Comparison of ENCODE assay signal across 8 cellular contexts in genomic region chr13:42405665-42406390, GRCh38.
DNase-seq lines count a peak whose midpoint lies in the region; ATAC-seq and TF ChIP-seq lines count a peak whose summit lies in the region.

No MANE protein-coding gene starts in this region.

- no peaks in the 10 kb centered on the region for H3K79me1 ChIP-seq in mesenchymal stem cell (replicated peaks; ENCODE audit: low read length, poor library complexity, severe bottlenecking)

- H3K4me3 Mint-ChIP-seq in activated CD4-positive, alpha-beta memory T cell treated with anti-CD3 and anti-CD28 coated beads for 36 hours: peak overlapping the region; percentile 59

- H2BK15ac ChIP-seq in mesenchymal stem cell (ENCODE audit: low read depth, poor library complexity, severe bottlenecking): no peak overlapping the region

- peaks cover 5% of the 10 kb centered on the region for H3K4me1 ChIP-seq in mesenchymal stem cell (ENCODE audit: control insufficient read depth, insufficient read depth, low read depth, low read length)

- peaks cover 0 to 5% of the 10 kb centered on the region in 2 experiments for H3K27me3 ChIP-seq in mesenchymal stem cell (ENCODE audit: control insufficient read depth in 1 of 2, insufficient read depth in 1 of 2, low read length in 2 of 2)

- H3K9me3 Mint-ChIP-seq in activated CD4-positive, alpha-beta memory T cell treated with anti-CD3 and anti-CD28 coated beads for 36 hours: no peaks in the 10 kb centered on the region

- H3K23ac ChIP-seq in mesenchymal stem cell (ENCODE audit: low read length in 2 of 2): no peak overlapping the region

- no peak overlapping the region for H2BK5ac ChIP-seq in mesenchymal stem cell (ENCODE audit: low read depth, low read length, poor library complexity, severe bottlenecking)

- CTCF ChIA-PET in activated CD4-positive, alpha-beta memory T cell treated with anti-CD3 and anti-CD28 coated beads for 36 hours (lab: Charles Lee): interaction anchor here (0.8 to 1.5 kb wide), 6 partner anchors 9 to 92 kb away, joined by 3 to 13 read pairs (median 4); no protein-coding TSS in a partner anchor

- H3K27ac ChIP-seq in mesenchymal stem cell (ENCODE audit: low read length, poor library complexity, severe bottlenecking): no peak overlapping the region

- H3K9me3 ChIP-seq in mesenchymal stem cell (ENCODE audit: control insufficient read depth, low read length): no peaks in the 10 kb centered on the region

- POLR2A ChIA-PET in activated CD4-positive, alpha-beta memory T cell treated with anti-CD3 and anti-CD28 coated beads for 36 hours (lab: Charles Lee): interaction anchor here (0.7 to 3.4 kb wide), 12 partner anchors 11 to 154 kb away, joined by 3 to 82 read pairs (median 6); partner anchors contain the start of gene AKAP11

- intact Hi-C loops in activated CD4-positive, alpha-beta memory T cell treated with anti-CD3 and anti-CD28 coated beads for 36 hours (cut with micrococcal nuclease): loop anchor here (1.0 to 5.0 kb wide), 10 partner anchors 13 to 444 kb away; partner anchors contain the start of genes TNFSF11 and VWA8

- no peak overlapping the region for H4K91ac ChIP-seq in mesenchymal stem cell (ENCODE audit: low read length)

- H3K9ac ChIP-seq in mesenchymal stem cell (ENCODE audit: low read length): no peak overlapping the region

- H2BK120ac ChIP-seq in mesenchymal stem cell (ENCODE audit: low read depth, low read length): no peak overlapping the region

- H3K18ac ChIP-seq in mesenchymal stem cell (ENCODE audit: low read depth in 1 of 2, low read length in 2 of 2): no peak overlapping the region

- peak; percentile 78 for ATAC-seq in GM18907 (IDR thresholded peaks at IDR 0.05; ENCODE audit: unreplicated experiment)
- ATAC-seq in HG02973 (IDR thresholded peaks at IDR 0.05; ENCODE audit: unreplicated experiment): peak; percentile 75
- no peak; the same call in 2 of the 3 replicates for ATAC-seq in SK-N-SH treated with all-trans-retinoic acid at 6 μM for 48 hours

- H3K4me1 Mint-ChIP-seq in activated CD4-positive, alpha-beta memory T cell treated with anti-CD3 and anti-CD28 coated beads for 36 hours (ENCODE audit: low read depth): peaks cover 75% of the 10 kb centered on the region

- H2AFZ ChIP-seq in mesenchymal stem cell (ENCODE audit: low read depth, low read length): no peak overlapping the region

- no peak overlapping the region for H2AK5ac ChIP-seq in mesenchymal stem cell (ENCODE audit: low read length, severe bottlenecking)

- 74% methylated on average over 9 of the region's 9 CpGs for WGBS in mesenchymal stem cell

- H3K36me3 ChIP-seq in mesenchymal stem cell (ENCODE audit: control insufficient read depth in 1 of 2, insufficient read depth in 2 of 2, low read depth in 1 of 2, low read length in 2 of 2): no peaks in the 10 kb centered on the region

- peak overlapping the region in 1 of 2 experiments; percentile 45 for H3K4me3 ChIP-seq in mesenchymal stem cell (ENCODE audit: insufficient read depth in 1 of 2, low read depth in 1 of 2, low read length in 2 of 2)

- H2BK12ac ChIP-seq in mesenchymal stem cell (ENCODE audit: low read length in 2 of 2): peak overlapping the region in 1 of 2 experiments; percentile 45

- H3K27me3 Mint-ChIP-seq in activated CD4-positive, alpha-beta memory T cell treated with anti-CD3 and anti-CD28 coated beads for 36 hours: no peaks in the 10 kb centered on the region

- no peak overlapping the region for H4K8ac ChIP-seq in mesenchymal stem cell (ENCODE audit: low read length)

- DNase-seq in activated CD4-positive, alpha-beta memory T cell treated with anti-CD3 and anti-CD28 coated beads for 36 hours: peak; percentile 89
- peak; percentile 41 for DNase-seq in mesenchymal stem cell
- DNase-seq in NCI-H146 (lab: John Stamatoyannopoulos, UW): no peak
- no peak for DNase-seq in NOMO-1 treated with dmso at 0.1 percent for 144 hours (lab: John Stamatoyannopoulos, UW; ENCODE audit: unreplicated experiment)
- DNase-seq in hippocampal formation (lab: John Stamatoyannopoulos, UW): no peak

- no peak overlapping the region for H3K14ac ChIP-seq in mesenchymal stem cell (ENCODE audit: low read length in 2 of 2)

- peak overlapping the region; percentile 93 for H3K27ac Mint-ChIP-seq in activated CD4-positive, alpha-beta memory T cell treated with anti-CD3 and anti-CD28 coated beads for 36 hours

- peak overlapping the region; percentile 40 for H3K4me2 ChIP-seq in mesenchymal stem cell (ENCODE audit: low read length, poor library complexity, severe bottlenecking)

- no peak overlapping the region for H3K4ac ChIP-seq in mesenchymal stem cell (ENCODE audit: low read depth in 1 of 2, low read length in 2 of 2)

- H3K36me3 Mint-ChIP-seq in activated CD4-positive, alpha-beta memory T cell treated with anti-CD3 and anti-CD28 coated beads for 36 hours: peaks cover 33% of the 10 kb centered on the region

TF ChIP-seq in SK-N-SH treated with all-trans-retinoic acid at 6 μM for 48 hours, 23 proteins besides CTCF, POLR2A, EP300 and RAD21:
- TF ChIP-seq GLIS3 (CRISPR knock-in tag; IDR thresholded peaks at IDR 0.05) (no peak), ESRRG (CRISPR knock-in tag; IDR thresholded peaks at IDR 0.05) (no peak), ZNF70 (CRISPR knock-in tag; IDR thresholded peaks at IDR 0.05) (no peak), BACH2 (CRISPR knock-in tag; IDR thresholded peaks at IDR 0.05; ENCODE audit: borderline replicate concordance) (no peak), ZFP30 (CRISPR knock-in tag; IDR thresholded peaks at IDR 0.05) (no peak), PPARA (CRISPR knock-in tag; IDR thresholded peaks at IDR 0.05; ENCODE audit: borderline replicate concordance) (no peak), ARNTL (CRISPR knock-in tag; IDR thresholded peaks at IDR 0.05; ENCODE audit: borderline replicate concordance, low read depth) (no peak), ZNF565 (CRISPR knock-in tag; conservative IDR thresholded peaks at IDR 0.05; ENCODE audit: low read depth) (no peak), ZC3H10 (CRISPR knock-in tag; IDR thresholded peaks at IDR 0.05) (no peak), SNAI2 (CRISPR knock-in tag; IDR thresholded peaks at IDR 0.05) (no peak), RARB (CRISPR knock-in tag; IDR thresholded peaks at IDR 0.05) (no peak), CREB5 (CRISPR knock-in tag; IDR thresholded peaks at IDR 0.05; ENCODE audit: low read depth) (no peak)
- TF ChIP-seq, protein P1, sequence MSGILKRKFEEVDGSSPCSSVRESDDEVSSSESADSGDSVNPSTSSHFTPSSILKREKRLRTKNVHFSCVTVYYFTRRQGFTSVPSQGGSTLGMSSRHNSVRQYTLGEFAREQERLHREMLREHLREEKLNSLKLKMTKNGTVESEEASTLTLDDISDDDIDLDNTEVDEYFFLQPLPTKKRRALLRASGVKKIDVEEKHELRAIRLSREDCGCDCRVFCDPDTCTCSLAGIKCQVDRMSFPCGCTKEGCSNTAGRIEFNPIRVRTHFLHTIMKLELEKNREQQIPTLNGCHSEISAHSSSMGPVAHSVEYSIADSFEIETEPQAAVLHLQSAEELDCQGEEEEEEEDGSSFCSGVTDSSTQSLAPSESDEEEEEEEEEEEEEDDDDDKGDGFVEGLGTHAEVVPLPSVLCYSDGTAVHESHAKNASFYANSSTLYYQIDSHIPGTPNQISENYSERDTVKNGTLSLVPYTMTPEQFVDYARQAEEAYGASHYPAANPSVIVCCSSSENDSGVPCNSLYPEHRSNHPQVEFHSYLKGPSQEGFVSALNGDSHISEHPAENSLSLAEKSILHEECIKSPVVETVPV (CRISPR knock-in tag; IDR thresholded peaks at IDR 0.05): no peak
- TF ChIP-seq, protein P2, sequence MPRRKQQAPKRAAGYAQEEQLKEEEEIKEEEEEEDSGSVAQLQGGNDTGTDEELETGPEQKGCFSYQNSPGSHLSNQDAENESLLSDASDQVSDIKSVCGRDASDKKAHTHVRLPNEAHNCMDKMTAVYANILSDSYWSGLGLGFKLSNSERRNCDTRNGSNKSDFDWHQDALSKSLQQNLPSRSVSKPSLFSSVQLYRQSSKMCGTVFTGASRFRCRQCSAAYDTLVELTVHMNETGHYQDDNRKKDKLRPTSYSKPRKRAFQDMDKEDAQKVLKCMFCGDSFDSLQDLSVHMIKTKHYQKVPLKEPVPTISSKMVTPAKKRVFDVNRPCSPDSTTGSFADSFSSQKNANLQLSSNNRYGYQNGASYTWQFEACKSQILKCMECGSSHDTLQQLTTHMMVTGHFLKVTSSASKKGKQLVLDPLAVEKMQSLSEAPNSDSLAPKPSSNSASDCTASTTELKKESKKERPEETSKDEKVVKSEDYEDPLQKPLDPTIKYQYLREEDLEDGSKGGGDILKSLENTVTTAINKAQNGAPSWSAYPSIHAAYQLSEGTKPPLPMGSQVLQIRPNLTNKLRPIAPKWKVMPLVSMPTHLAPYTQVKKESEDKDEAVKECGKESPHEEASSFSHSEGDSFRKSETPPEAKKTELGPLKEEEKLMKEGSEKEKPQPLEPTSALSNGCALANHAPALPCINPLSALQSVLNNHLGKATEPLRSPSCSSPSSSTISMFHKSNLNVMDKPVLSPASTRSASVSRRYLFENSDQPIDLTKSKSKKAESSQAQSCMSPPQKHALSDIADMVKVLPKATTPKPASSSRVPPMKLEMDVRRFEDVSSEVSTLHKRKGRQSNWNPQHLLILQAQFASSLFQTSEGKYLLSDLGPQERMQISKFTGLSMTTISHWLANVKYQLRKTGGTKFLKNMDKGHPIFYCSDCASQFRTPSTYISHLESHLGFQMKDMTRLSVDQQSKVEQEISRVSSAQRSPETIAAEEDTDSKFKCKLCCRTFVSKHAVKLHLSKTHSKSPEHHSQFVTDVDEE (CRISPR knock-in tag; IDR thresholded peaks at IDR 0.05): no peak

Comparison
In these comparisons a context has a peak if more than half of its experiments do, and no peak if none do; other contexts are left out.
1. DNase-seq: peak in activated CD4-positive, alpha-beta memory T cell treated with anti-CD3 and anti-CD28 coated beads for 36 hours (single experiment) and mesenchymal stem cell (single experiment); none in NCI-H146 (single experiment), NOMO-1 treated with dmso at 0.1 percent for 144 hours (single experiment) and hippocampal formation (0 of 2).